15 cellular contexts compared by ENCODE assay signal in genomic region chr5:140044041-140044440, GRCh38. TPM values are rescaled to one million over a fixed set of nuclear protein-coding genes. Genes with fewer than 3 reads are reported as not detected.
DNase-seq lines count a peak whose midpoint lies in the region; ATAC-seq and TF ChIP-seq lines count a peak whose summit lies in the region.
"Had no signal": no experiment of that assay in that cellular context is flagged by ENCODE, and none has a peak within 500 bp of the region (broad histone marks: within the 10 kb centered on the region; RNA-seq: fewer than 3 reads in every experiment).

No MANE protein-coding gene starts in this region.

- H3K36me3 Mint-ChIP-seq in Caco-2 (ENCODE audit: insufficient read depth, unreplicated experiment) (no peaks in the 10 kb centered on the region), WTC11 (no peaks in the 10 kb centered on the region), naive B cell (no peaks in the 10 kb centered on the region)

- DNase-seq in Caco-2, result no peak
- DNase-seq in WTC11 (ENCODE audit: low spot score), result no peak
- no peak for DNase-seq in naive B cell
- no peak for DNase-seq in right atrium auricular region (ENCODE audit: low spot score)
- DNase-seq in iPS-NIHi11 (ENCODE audit: low spot score), result no peak
- DNase-seq in effector memory CD4-positive, alpha-beta T cell, result no peak
- DNase-seq in HK-2 (ENCODE audit: unreplicated experiment), result no peak
- DNase-seq: aorta; NCI-H2029; NK-92 treated with Interleukin-12 subunit alpha and Interleukin-12 subunit beta, amount 100 ng/mL, for 24 hours; stomach had no signal

- peak overlapping the region; percentile 1 for H3K4me3 Mint-ChIP-seq in Caco-2 (ENCODE audit: unreplicated experiment)
- H3K4me3 Mint-ChIP-seq in WTC11, result peak overlapping the region; percentile 70
- H3K4me3 Mint-ChIP-seq in naive B cell, result peak overlapping the region in 7 of 8 donors; percentile 36 to 86 (median 79)

- H3K27ac Mint-ChIP-seq in Caco-2 (ENCODE audit: unreplicated experiment), result no peak overlapping the region
- no peak overlapping the region for H3K27ac Mint-ChIP-seq in WTC11
- H3K27ac Mint-ChIP-seq in naive B cell, result no peak overlapping the region

- H3K27me3 Mint-ChIP-seq in Caco-2 (ENCODE audit: insufficient read depth, unreplicated experiment) (peaks cover 23% of the 10 kb centered on the region), WTC11 (ENCODE audit: low read depth) (peaks cover 81% of the 10 kb centered on the region), naive B cell (peaks cover 58 to 79% (median 59%) of the 10 kb centered on the region in 3 donors)

- no peaks in the 10 kb centered on the region for H3K27me3 ChIP-seq in ACC112 (ENCODE audit: insufficient read depth, low read length)
- H3K27me3 ChIP-seq in Caco-2 (replicated peaks; ENCODE audit: control insufficient read depth, insufficient read depth, low read length), result peaks cover 1% of the 10 kb centered on the region
- no peaks in the 10 kb centered on the region for H3K27me3 ChIP-seq in right atrium auricular region
- H3K27me3 ChIP-seq in effector memory CD4-positive, alpha-beta T cell (replicated peaks; ENCODE audit: control insufficient read depth, insufficient read depth, low read length, poor library complexity, severe bottlenecking), result peaks cover 10% of the 10 kb centered on the region
- H3K27me3 ChIP-seq: gastroesophageal sphincter, ovary had no signal

- H3K9me3 Mint-ChIP-seq in Caco-2 (ENCODE audit: unreplicated experiment) (no peaks in the 10 kb centered on the region), WTC11 (no peaks in the 10 kb centered on the region), naive B cell (peaks cover 0 to 2% (median 0%) of the 10 kb centered on the region in 7 donors)

- intact Hi-C loops in Caco-2 (cut with micrococcal nuclease; ENCODE audit: unreplicated experiment), result loop anchor here (5.0 kb wide), 1 partner anchor 47 kb away; no protein-coding TSS in a partner anchor

- peaks cover 6% of the 10 kb centered on the region for H3K4me1 Mint-ChIP-seq in Caco-2 (ENCODE audit: low read depth, unreplicated experiment)
- H3K4me1 Mint-ChIP-seq in WTC11, result peaks cover 22% of the 10 kb centered on the region
- H3K4me1 Mint-ChIP-seq in naive B cell, result peaks cover 18 to 29% (median 18%) of the 10 kb centered on the region in 3 donors

- no peaks in the 10 kb centered on the region for H3K79me2 ChIP-seq in ACC112 (ENCODE audit: control insufficient read depth, insufficient read depth, low read length, unreplicated experiment)

- CTCF ChIA-PET in Caco-2 (lab: Charles Lee), result interaction anchor here (0.5 to 1.1 kb wide), 3 partner anchors 10 to 64 kb away, joined by 3 to 4 read pairs (median 3); no protein-coding TSS in a partner anchor
- CTCF ChIA-PET in WTC11 (lab: Charles Lee), result interaction anchor here (0.9 to 3.3 kb wide), 22 partner anchors 10 to 302 kb away, joined by 3 to 25 read pairs (median 4); partner anchors contain the start of gene HBEGF

- TF ChIP-seq CTCF in Caco-2 (IDR thresholded peaks at IDR 0.05; ENCODE audit: insufficient read depth in 1 of 2, low read depth in 1 of 2, low read length in 1 of 2, severe bottlenecking in 1 of 2, unreplicated experiment in 1 of 2) (no peak), WTC11 (IDR thresholded peaks at IDR 0.05) (no peak), right atrium auricular region (IDR thresholded peaks at IDR 0.05) (no peak)

- peak overlapping the region; percentile 4 for H2AFZ ChIP-seq in ACC112 (ENCODE audit: low read length, unreplicated experiment)

- no peaks in the 10 kb centered on the region for H3K9me3 ChIP-seq in Caco-2
- H3K9me3 ChIP-seq in right atrium auricular region, result no peaks in the 10 kb centered on the region
- H3K9me3 ChIP-seq in effector memory CD4-positive, alpha-beta T cell (ENCODE audit: control insufficient read depth, low read length), result no peaks in the 10 kb centered on the region
- H3K9me3 ChIP-seq: gastroesophageal sphincter, ovary, stomach had no signal

- BruUV-seq in Caco-2 (replicated peaks; lab: Mats Ljungman, UMichigan), result no TSS peak

- H3K36me3 ChIP-seq in ACC112 (ENCODE audit: insufficient read depth, low read length), result no peaks in the 10 kb centered on the region
- no peaks in the 10 kb centered on the region for H3K36me3 ChIP-seq in Caco-2 (ENCODE audit: control insufficient read depth, insufficient read depth, low read length)
- H3K36me3 ChIP-seq in right atrium auricular region, result no peaks in the 10 kb centered on the region
- H3K36me3 ChIP-seq in effector memory CD4-positive, alpha-beta T cell (ENCODE audit: control insufficient read depth, insufficient read depth, low read length), result no peaks in the 10 kb centered on the region
- H3K36me3 ChIP-seq: gastroesophageal sphincter, ovary, stomach had no signal

- peaks cover 21% of the 10 kb centered on the region for H3K4me1 ChIP-seq in ACC112 (ENCODE audit: control insufficient read depth, insufficient read depth, low read length, unreplicated experiment)
- peaks cover 6% of the 10 kb centered on the region; the same call in 1 of the 2 replicates for H3K4me1 ChIP-seq in Caco-2
- peaks cover 0 to 38% of the 10 kb centered on the region in 2 donors for H3K4me1 ChIP-seq in right atrium auricular region
- peaks cover 13% of the 10 kb centered on the region for H3K4me1 ChIP-seq in effector memory CD4-positive, alpha-beta T cell (ENCODE audit: control insufficient read depth, insufficient read depth, low read length, poor library complexity, severe bottlenecking)

- ATAC-seq in WTC11, result no peak
- no peak for ATAC-seq in naive B cell (ENCODE audit: low read depth in 2 of 2)

- POLR2A ChIA-PET in Caco-2 (lab: Charles Lee), result no interaction called here
- POLR2A ChIA-PET in WTC11 (lab: Charles Lee), result no interaction called here

- H3K4me3 ChIP-seq in ACC112 (ENCODE audit: low read depth, low read length) (no peak overlapping the region), Caco-2 (ENCODE audit: low read depth, low read length) (no peak overlapping the region), right atrium auricular region (no peak overlapping the region)
- H3K4me3 ChIP-seq in effector memory CD4-positive, alpha-beta T cell (ENCODE audit: insufficient read depth, low read depth, low read length, poor library complexity, severe bottlenecking), result no peak overlapping the region
- H3K4me3 ChIP-seq: K562 had no signal

- no peak overlapping the region for H3K27ac ChIP-seq in ACC112 (ENCODE audit: low read depth, low read length)
- H3K27ac ChIP-seq in right atrium auricular region, result no peak overlapping the region
- no peak overlapping the region for H3K27ac ChIP-seq in effector memory CD4-positive, alpha-beta T cell (ENCODE audit: insufficient read depth, low read length, poor library complexity, severe bottlenecking)

TF ChIP-seq in WTC11, 78 proteins besides CTCF, POLR2A, EP300 and RAD21 (continues in another document):
- TF ChIP-seq GABPB1 (CRISPR knock-in tag; IDR thresholded peaks at IDR 0.05), result no peak
- no peak for TF ChIP-seq TCF7 (CRISPR knock-in tag; IDR thresholded peaks at IDR 0.05; ENCODE audit: low read depth)
- TF ChIP-seq ZBTB21 (CRISPR knock-in tag; IDR thresholded peaks at IDR 0.05; ENCODE audit: borderline replicate concordance), result no peak
- no peak for TF ChIP-seq E2F1 (CRISPR knock-in tag; IDR thresholded peaks at IDR 0.05)
- no peak for TF ChIP-seq SOX15 (CRISPR knock-in tag; IDR thresholded peaks at IDR 0.05)
- no peak for TF ChIP-seq ELF4 (CRISPR knock-in tag; IDR thresholded peaks at IDR 0.05; ENCODE audit: low read depth)
- TF ChIP-seq RORB (CRISPR knock-in tag; IDR thresholded peaks at IDR 0.05), result no peak
- no peak for TF ChIP-seq MYBL2 (CRISPR knock-in tag; IDR thresholded peaks at IDR 0.05)
- no peak for TF ChIP-seq ARID4B (CRISPR knock-in tag; IDR thresholded peaks at IDR 0.05; ENCODE audit: borderline replicate concordance)

RNA-seq across cellular contexts. Expression of gene NRG2, which starts 0.9 kb away (rescaled TPM):
- total RNA-seq in Caco-2 (2022), result 0.59 TPM in 1 of 2 replicates, not detected in the other
- total RNA-seq in WTC11 (2021), result 0.44 to 0.73 TPM (median 0.46 TPM) in 3 replicates
- under 1 TPM in 2 of 6 donors, not detected in 4; 0.15 to 0.21 TPM for polyA plus RNA-seq in naive B cell (ENCODE audit: low read depth in 6 of 6)
- 1 to 10 TPM; 1.8 to 1.9 TPM for total RNA-seq in right atrium auricular region
- total RNA-seq: K562 had no signal
- polyA plus RNA-seq: K562 had no signal

Comparison
In these comparisons a context has a peak if more than half of its experiments do, and no peak if none do; other contexts are left out.
1. H3K4me3 Mint-ChIP-seq: peak in every context shown above with its lines; median percentile 79 in naive B cell; 70 in WTC11; 1 in Caco-2.